In genomic region chr6:30616811-30617564, GRCh38 we compare ENCODE assay signal across 8 cellular contexts. TPM values are rescaled to one million over a fixed set of nuclear protein-coding genes. Genes with fewer than 3 reads are reported as not detected.
DNase-seq lines count a peak whose midpoint lies in the region; ATAC-seq and TF ChIP-seq lines count a peak whose summit lies in the region.

Gene PPP1R10 (minus strand): TSS chr6:30617243. CDS start chr6:30609944, 7,299 bp downstream.

- H3K27ac Mint-ChIP-seq in activated CD4-positive, alpha-beta memory T cell treated with anti-CD3 and anti-CD28 coated beads for 36 hours, result peak within 1 kb of the TSS; percentile 98

- no peak for TF ChIP-seq CTCF in liver (IDR thresholded peaks at IDR 0.05; ENCODE audit: low read depth, low read length, missing input control)

- ATAC-seq in GM19438 (IDR thresholded peaks at IDR 0.05; ENCODE audit: low read depth, unreplicated experiment) (peak; percentile 74), HG03575 (IDR thresholded peaks at IDR 0.05; ENCODE audit: extremely low read depth, insufficient number of reproducible peaks, low FRiP score, unreplicated experiment) (peak; percentile 49)

- intact Hi-C loops in activated CD4-positive, alpha-beta memory T cell treated with anti-CD3 and anti-CD28 coated beads for 36 hours (cut with micrococcal nuclease), result loop anchor here (1.0 to 5.0 kb wide), 15 partner anchors 9 to 880 kb away; partner anchors contain the start of genes ABCF1, ATAT1, C6orf136 and DHX16

- peaks cover 69% of the 10 kb centered on the region for H3K36me3 Mint-ChIP-seq in activated CD4-positive, alpha-beta memory T cell treated with anti-CD3 and anti-CD28 coated beads for 36 hours

- H3K9me3 ChIP-seq in liver (ENCODE audit: control insufficient read depth in 4 of 4, low read length in 3 of 4), result no peaks in the 10 kb centered on the region

- CTCF ChIA-PET in activated CD4-positive, alpha-beta memory T cell treated with anti-CD3 and anti-CD28 coated beads for 36 hours (lab: Charles Lee), result interaction anchor here (1.0 to 2.4 kb wide), 7 partner anchors 9 to 114 kb away, joined by 3 to 17 read pairs (median 6); partner anchors contain the start of genes ATAT1 and DHX16

- H3K9ac ChIP-seq in liver (ENCODE audit: low read depth in 1 of 2, low read length in 2 of 2), result peak within 1 kb of the TSS; percentile 99 to 100

- no peaks in the 10 kb centered on the region for H3K27me3 ChIP-seq in liver (ENCODE audit: control insufficient read depth in 4 of 4, insufficient read depth in 4 of 4, low read length in 3 of 4)

- POLR2A ChIA-PET in activated CD4-positive, alpha-beta memory T cell treated with anti-CD3 and anti-CD28 coated beads for 36 hours (lab: Charles Lee), result interaction anchor here (0.6 to 1.8 kb wide), 14 partner anchors 10 to 925 kb away, joined by 3 to 11 read pairs (median 5); partner anchors contain the start of genes ABCF1, ATAT1, DDX39B and MDC1

- peak within 1 kb of the TSS; percentile 97 for H3K4me3 Mint-ChIP-seq in activated CD4-positive, alpha-beta memory T cell treated with anti-CD3 and anti-CD28 coated beads for 36 hours

- under 1% methylated on average over 40 of the region's 40 CpGs for WGBS in liver

- peak within 1 kb of the TSS; percentile 90 to 97 (median 96) for H3K4me3 ChIP-seq in liver (ENCODE audit: low read depth in 1 of 3, low read length in 3 of 3)

- peak; percentile 100 for DNase-seq in CD1c-positive myeloid dendritic cell (ENCODE audit: extremely low spot score)
- DNase-seq in NCI-H82 treated with DMSO at 0.1 percent for 48 hours (lab: John Stamatoyannopoulos, UW; ENCODE audit: unreplicated experiment), result peak; percentile 100
- peak; percentile 99 for DNase-seq in activated CD4-positive, alpha-beta memory T cell treated with anti-CD3 and anti-CD28 coated beads for 36 hours
- DNase-seq in dermis microvascular lymphatic vessel endothelial cell (ENCODE audit: low read depth in 2 of 2), result peak; percentile 100
- peak; percentile 99 for DNase-seq in stimulated activated CD4-positive, alpha-beta T cell treated with anti-CD3 and anti-CD28 coated beads, Interleukin-4, amount 100 ng/mL, for 24 hours

- no peaks in the 10 kb centered on the region for H3K9me3 Mint-ChIP-seq in activated CD4-positive, alpha-beta memory T cell treated with anti-CD3 and anti-CD28 coated beads for 36 hours

- H3K4me1 ChIP-seq in liver (ENCODE audit: control insufficient read depth in 4 of 4, insufficient read depth in 4 of 4, low read length in 3 of 4), result peaks cover 2 to 23% (median 14%) of the 10 kb centered on the region in 4 donors

- peaks cover 45% of the 10 kb centered on the region for H3K4me1 Mint-ChIP-seq in activated CD4-positive, alpha-beta memory T cell treated with anti-CD3 and anti-CD28 coated beads for 36 hours (ENCODE audit: low read depth)

- H3K27me3 Mint-ChIP-seq in activated CD4-positive, alpha-beta memory T cell treated with anti-CD3 and anti-CD28 coated beads for 36 hours, result peaks cover 5% of the 10 kb centered on the region

- peak within 1 kb of the TSS; percentile 87 to 95 for H3K27ac ChIP-seq in liver (ENCODE audit: low read depth in 1 of 2, low read length in 2 of 2)

- TF ChIP-seq RAD21 in liver (IDR thresholded peaks at IDR 0.05), result no peak

- peaks cover 4 to 19% (median 15%) of the 10 kb centered on the region in 4 donors for H3K36me3 ChIP-seq in liver (ENCODE audit: control insufficient read depth in 4 of 4, insufficient read depth in 3 of 4, low read depth in 1 of 4, low read length in 3 of 4)

TF ChIP-seq in liver, 16 proteins besides CTCF, POLR2A, EP300 and RAD21:
- TF ChIP-seq TAF1 (conservative IDR thresholded peaks at IDR 0.05) (peak; percentile 100), NR2F2 (IDR thresholded peaks at IDR 0.05) (no peak), RXRA (IDR thresholded peaks at IDR 0.05) (no peak), MAX (IDR thresholded peaks at IDR 0.05) (no peak), EGR1 (IDR thresholded peaks at IDR 0.05; ENCODE audit: low read depth in 2 of 2) (no peak), FOXA1 (IDR thresholded peaks at IDR 0.05) (no peak), JUND (IDR thresholded peaks at IDR 0.05) (no peak), GABPA (IDR thresholded peaks at IDR 0.05 in 1 of 2, conservative IDR thresholded peaks at IDR 0.05 in 1 of 2) (peak; percentile 88 to 97), YY1 (IDR thresholded peaks at IDR 0.05) (peak; percentile 94), ZBTB33 (IDR thresholded peaks at IDR 0.05) (peak; percentile 99), HNF4A (conservative IDR thresholded peaks at IDR 0.05) (no peak), FOXA2 (IDR thresholded peaks at IDR 0.05) (no peak), ATF3 (IDR thresholded peaks at IDR 0.05) (peak; percentile 62), HNF4G (IDR thresholded peaks at IDR 0.05) (no peak), SP1 (IDR thresholded peaks at IDR 0.05) (peak; percentile 92), REST (IDR thresholded peaks at IDR 0.05) (peak; percentile 97)

RNA-seq across cellular contexts. Expression of gene PPP1R10, which starts in this region (rescaled TPM):
- total RNA-seq in activated CD4-positive, alpha-beta memory T cell treated with anti-CD3 and anti-CD28 coated beads for 36 hours, result 10 to 100 TPM; 64.5 to 67.4 TPM
- total RNA-seq in dermis microvascular lymphatic vessel endothelial cell (9.1 and 10.1 TPM in 2 replicates), liver (10 to 100 TPM; 11.1 to 21.1 TPM)
- 10 to 100 TPM; 14.1 to 14.2 TPM for polyA plus RNA-seq in liver

Comparison
In these comparisons a context has a peak if more than half of its experiments do, and no peak if none do; other contexts are left out.
1. Peak in every context shown above with its lines: DNase-seq, ATAC-seq, H3K4me3 ChIP-seq and H3K27ac ChIP-seq.